ENCODE assay signal across 1 cellular context in genomic region chr4:132344924-132345828, GRCh38.
TF ChIP-seq lines count a peak whose summit lies in the region.

No MANE protein-coding gene starts in this region.

TF ChIP-seq in K562, 482 proteins besides CTCF, POLR2A, EP300 and RAD21 (continued from another document and continues in another):
- no peak for TF ChIP-seq MGA (IDR thresholded peaks at IDR 0.05)
- peak; percentile 81 for TF ChIP-seq TBP (optimal IDR thresholded peaks at IDR 0.05; ENCODE audit: low read depth, low read length)
- TF ChIP-seq ZBTB5 (IDR thresholded peaks at IDR 0.05) = no peak
- TF ChIP-seq PML (IDR thresholded peaks at IDR 0.05; ENCODE audit: low read length) = peak; percentile 51; the same call in 1 of the 2 replicates
- no peak for TF ChIP-seq ETV6 (IDR thresholded peaks at IDR 0.05; ENCODE audit: borderline replicate concordance in 1 of 2, low read depth in 2 of 2, low read length in 1 of 2)
- no peak for TF ChIP-seq ETV6 (CRISPR knock-in tag; IDR thresholded peaks at IDR 0.05; ENCODE audit: borderline replicate concordance)
- no peak for TF ChIP-seq SMARCB1 (IDR thresholded peaks at IDR 0.05; ENCODE audit: insufficient read length, low read depth)
- no peak for TF ChIP-seq STAT5A (IDR thresholded peaks at IDR 0.05; ENCODE audit: borderline replicate concordance, low read length)
- peak; percentile 57 for TF ChIP-seq POLR2AphosphoS5 (IDR thresholded peaks at IDR 0.05; ENCODE audit: control insufficient read depth, insufficient read depth, low read depth, low read length)
- TF ChIP-seq MAFK (IDR thresholded peaks at IDR 0.05; ENCODE audit: low read length) = no peak
- TF ChIP-seq HMGXB4 (CRISPR knock-in tag; IDR thresholded peaks at IDR 0.05) = no peak
- TF ChIP-seq HCFC1 (IDR thresholded peaks at IDR 0.05; ENCODE audit: low read depth, low read length) = no peak; the same call in 1 of the 2 replicates
- no peak for TF ChIP-seq ZNF407 (IDR thresholded peaks at IDR 0.05; ENCODE audit: low read depth)
- peak; percentile 58; the same call in 1 of the 2 replicates for TF ChIP-seq ZBTB9 (CRISPR knock-in tag; IDR thresholded peaks at IDR 0.05)
- TF ChIP-seq MAZ (CRISPR knock-in tag; conservative IDR thresholded peaks at IDR 0.05 in 1 of 2, IDR thresholded peaks at IDR 0.05 in 1 of 2) = 0 out of 4 replicates have a peak, but pooled peaks of 1 of the 2 experiments have one; percentile 43
- peak; percentile 48 for TF ChIP-seq TAF9B (IDR thresholded peaks at IDR 0.05; ENCODE audit: partially characterized antibody)
- 0 out of 2 replicates have a peak, but pooled peaks have one; percentile 13 for TF ChIP-seq HDAC2 (IDR thresholded peaks at IDR 0.05)
- TF ChIP-seq ZBTB33 (CRISPR knock-in tag; IDR thresholded peaks at IDR 0.05) = no peak
- TF ChIP-seq ZNF707 (CRISPR knock-in tag; conservative IDR thresholded peaks at IDR 0.05) = no peak
- 0 out of 2 replicates have a peak, but pooled peaks have one; percentile 14 for TF ChIP-seq CTBP1 (IDR thresholded peaks at IDR 0.05; ENCODE audit: borderline replicate concordance)
- TF ChIP-seq BRD9 (IDR thresholded peaks at IDR 0.05; ENCODE audit: low read depth, partially characterized antibody) = peak; percentile 22
- TF ChIP-seq NR1H2 (CRISPR knock-in tag; IDR thresholded peaks at IDR 0.05) = no peak
- no peak for TF ChIP-seq ZNF316 (IDR thresholded peaks at IDR 0.05)
- no peak for TF ChIP-seq ZNF197 (CRISPR knock-in tag; IDR thresholded peaks at IDR 0.05; ENCODE audit: low read depth)
